ENCODE assay signal across 8 cellular contexts in the genomic region with DNA sequence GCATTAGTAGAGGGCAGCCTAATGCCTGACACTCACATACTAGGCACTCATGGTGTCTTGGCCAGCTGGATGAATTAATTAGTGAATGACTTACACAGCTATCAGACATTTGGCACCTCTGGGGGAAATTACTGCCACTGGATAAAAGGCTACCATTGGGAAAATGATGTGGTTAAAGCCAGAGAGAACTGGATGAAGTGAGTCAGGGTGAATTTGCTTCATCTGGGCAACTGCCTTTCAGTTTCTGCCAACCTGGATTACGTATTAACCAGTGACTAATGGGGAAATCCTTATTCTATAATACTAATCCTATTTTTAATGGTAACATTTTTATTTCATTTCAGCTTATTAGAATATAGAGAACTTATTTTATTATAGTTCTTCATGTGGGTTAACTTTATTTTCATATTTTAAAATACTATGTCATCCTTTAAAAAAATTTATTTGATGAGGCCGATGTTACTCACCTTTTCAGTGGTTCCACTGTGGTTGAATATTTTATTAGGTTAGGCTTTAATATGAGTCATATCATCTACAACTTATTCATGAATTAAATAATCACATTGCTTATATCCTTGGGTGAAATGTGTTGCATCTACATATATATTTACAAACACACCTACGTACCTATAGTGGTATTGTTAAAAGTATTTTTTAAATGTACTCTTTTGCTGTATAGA.
DNase-seq lines count a peak whose midpoint lies in the region; ATAC-seq, FAIRE-seq and TF ChIP-seq lines count a peak whose summit lies in the region.

No MANE protein-coding gene starts in this region.

- ATAC-seq in SK-N-SH treated with all-trans-retinoic acid at 6 μM for 48 hours, result peak; percentile 61
- peak; percentile 62 to 78 (median 72) for ATAC-seq in right lobe of liver
- no peak for ATAC-seq in GM21526 (IDR thresholded peaks at IDR 0.05; ENCODE audit: low FRiP score, unreplicated experiment)

- H3K4me3 Mint-ChIP-seq in HFFc6, result peak overlapping the region; percentile 21; the same call in 1 of the 2 replicates

- peak overlapping the region; percentile 87 for H3K27ac Mint-ChIP-seq in HFFc6

- H3K27me3 Mint-ChIP-seq in HFFc6 (ENCODE audit: insufficient read depth), result no peaks in the 10 kb centered on the region; the same call in 1 of the 2 replicates

- H3K27ac ChIP-seq in right lobe of liver (peak overlapping the region; percentile 56 to 78 (median 69)), Karpas-422 (ENCODE audit: low read length) (no peak overlapping the region)

- H3K4me2 ChIP-seq in Karpas-422 (ENCODE audit: low read depth, low read length, poor library complexity, severe bottlenecking), result no peak overlapping the region

- H2AFZ ChIP-seq in Karpas-422 (ENCODE audit: low read length), result no peak overlapping the region

- H3K9me2 ChIP-seq in Karpas-422 (replicated peaks; ENCODE audit: insufficient read depth, low read length), result no peaks in the 10 kb centered on the region

- TF ChIP-seq POLR2A in right lobe of liver (IDR thresholded peaks at IDR 0.05), result no peak

- H4K20me1 ChIP-seq in Karpas-422 (ENCODE audit: insufficient read depth, low read depth, low read length), result no peaks in the 10 kb centered on the region

- no peak for FAIRE-seq in HTR-8/SVneo (lab: Jason Lieb, UNC)

- H3K36me3 ChIP-seq in right lobe of liver (peaks cover 0 to 3% (median 0%) of the 10 kb centered on the region in 4 donors), Karpas-422 (ENCODE audit: insufficient read depth, low read length) (peaks cover 88% of the 10 kb centered on the region)

- DNase-seq in ELR (ENCODE audit: low read depth) (peak; percentile 93), HFFc6 (peak; percentile 84), right lobe of liver (no peak), Karpas-422 (no peak), NCI-H1417 treated with DMSO at 0.1 percent for 48 hours (lab: John Stamatoyannopoulos, UW) (no peak), HTR-8/SVneo (ENCODE audit: insufficient read length, low spot score) (no peak)

- peaks cover 15% of the 10 kb centered on the region for H3K9me3 Mint-ChIP-seq in HFFc6

- H3K9ac ChIP-seq in Karpas-422 (ENCODE audit: low read length), result no peak overlapping the region

- H3K79me2 ChIP-seq in Karpas-422 (ENCODE audit: low read length), result peaks cover 14% of the 10 kb centered on the region; the same call in 1 of the 2 replicates

- no peaks in the 10 kb centered on the region for H3K9me3 ChIP-seq in right lobe of liver
- no peaks in the 10 kb centered on the region for H3K9me3 ChIP-seq in Karpas-422 (ENCODE audit: low read length)

- H3K4me1 ChIP-seq in right lobe of liver (peaks cover 0 to 39% (median 3%) of the 10 kb centered on the region in 4 donors), Karpas-422 (ENCODE audit: low read length) (0 out of 2 replicates have a peak, but pooled peaks cover 2% of the 10 kb centered on the region)

- H3K4me3 ChIP-seq in right lobe of liver (no peak overlapping the region), Karpas-422 (ENCODE audit: low read length) (no peak overlapping the region)

- intact Hi-C loops in right lobe of liver (cut with DNase I), result no loop called here

- H3K27me3 ChIP-seq in right lobe of liver, result no peaks in the 10 kb centered on the region
- no peaks in the 10 kb centered on the region for H3K27me3 ChIP-seq in Karpas-422 (ENCODE audit: low read length)

- 69% methylated on average over 3 of the region's 3 CpGs for WGBS in right lobe of liver (ENCODE audit: insufficient coverage, low coverage, low lambda C conversion rate, missing lambda C conversion rate)

- H3K36me3 Mint-ChIP-seq in HFFc6 (ENCODE audit: low read depth), result peaks cover 68% of the 10 kb centered on the region

- TF ChIP-seq CTCF in HFFc6 (IDR thresholded peaks at IDR 0.05) (no peak), right lobe of liver (IDR thresholded peaks at IDR 0.05) (no peak)

- peaks cover 100% of the 10 kb centered on the region for H3K4me1 Mint-ChIP-seq in HFFc6 (ENCODE audit: low read depth)

TF ChIP-seq in SK-N-SH treated with all-trans-retinoic acid at 6 μM for 48 hours, 23 proteins besides CTCF, POLR2A, EP300 and RAD21:
- TF ChIP-seq RARB (CRISPR knock-in tag; IDR thresholded peaks at IDR 0.05) (peak; percentile 18; the same call in 1 of the 2 replicates), GLIS3 (CRISPR knock-in tag; IDR thresholded peaks at IDR 0.05) (no peak)

Comparison
In these comparisons a context has a peak if more than half of its experiments do, and no peak if none do; other contexts are left out.
1. DNase-seq: peak in ELR (single experiment) and HFFc6 (single experiment); none in right lobe of liver (0 of 3), Karpas-422 (single experiment), NCI-H1417 treated with DMSO at 0.1 percent for 48 hours (single experiment) and HTR-8/SVneo (single experiment).